Comparison of ENCODE assay signal across 8 cellular contexts in genomic region chr1:89719502-89720306, GRCh38.
A peak's percentile ranks its signal among the peaks of the same experiment; 100 is the strongest.
DNase-seq lines count a peak whose midpoint lies in the region; ATAC-seq and TF ChIP-seq lines count a peak whose summit lies in the region.

No MANE protein-coding gene starts in this region.

- ATAC-seq in GM19438 (IDR thresholded peaks at IDR 0.05; ENCODE audit: low read depth, unreplicated experiment) (peak; percentile 77), HG03378 (IDR thresholded peaks at IDR 0.05; ENCODE audit: unreplicated experiment) (peak; percentile 89)

- no peak overlapping the region for H4K12ac ChIP-seq in trophoblast cell (ENCODE audit: low read depth, low read length)

- no peak overlapping the region for H4K8ac ChIP-seq in mesendoderm (ENCODE audit: low read depth, low read length)
- H4K8ac ChIP-seq in trophoblast cell (ENCODE audit: low read depth, low read length): no peak overlapping the region

- H3K79me2 ChIP-seq in mesendoderm (ENCODE audit: control insufficient read depth, insufficient read depth, low read length): no peaks in the 10 kb centered on the region
- no peaks in the 10 kb centered on the region for H3K79me2 ChIP-seq in trophoblast cell (ENCODE audit: control insufficient read depth, insufficient read depth, low read length, poor library complexity)

- H3K56ac ChIP-seq in mesendoderm (ENCODE audit: low read length): no peak overlapping the region

- H3K18ac ChIP-seq in mesendoderm (ENCODE audit: low read length): no peak overlapping the region
- no peak overlapping the region for H3K18ac ChIP-seq in trophoblast cell (ENCODE audit: low read length)

- no peak overlapping the region for H3K4ac ChIP-seq in mesendoderm (ENCODE audit: low read depth, low read length)
- no peak overlapping the region for H3K4ac ChIP-seq in trophoblast cell (ENCODE audit: low read depth, low read length)

- H3K9ac ChIP-seq in mesendoderm (ENCODE audit: low read length) (no peak overlapping the region), trophoblast cell (ENCODE audit: low read length) (no peak overlapping the region)

- DNase-seq in EH (ENCODE audit: low read depth) (peak; percentile 68), RPMI8226 (peak; percentile 47), fibroblast of the aortic adventitia (ENCODE audit: low read depth) (peak; percentile 80), SW 1271 (lab: John Stamatoyannopoulos, UW) (no peak), mesendoderm (no peak), trophoblast cell (no peak)

- H4K91ac ChIP-seq in trophoblast cell (ENCODE audit: low read depth, low read length): no peak overlapping the region

- H2BK120ac ChIP-seq in mesendoderm (ENCODE audit: low read depth, low read length): no peak overlapping the region
- no peak overlapping the region for H2BK120ac ChIP-seq in trophoblast cell (ENCODE audit: insufficient read depth, low read length, poor library complexity)

- H2AK5ac ChIP-seq in mesendoderm (ENCODE audit: low read length) (no peak overlapping the region), trophoblast cell (ENCODE audit: low read length) (no peak overlapping the region)

- H3K36me3 ChIP-seq in mesendoderm (ENCODE audit: control insufficient read depth, insufficient read depth, low read length) (no peaks in the 10 kb centered on the region), trophoblast cell (ENCODE audit: control insufficient read depth in 1 of 2, insufficient read depth in 2 of 2, low read length in 2 of 2) (no peaks in the 10 kb centered on the region)

- H2BK12ac ChIP-seq in trophoblast cell (ENCODE audit: low read length): no peak overlapping the region

- H2BK15ac ChIP-seq in mesendoderm (replicated peaks; ENCODE audit: low read depth): no peak overlapping the region

- H3K4me3 ChIP-seq in fibroblast of the aortic adventitia (ENCODE audit: low read depth, low read length): no peak overlapping the region
- H3K4me3 ChIP-seq in mesendoderm (ENCODE audit: low read length): no peak overlapping the region
- H3K4me3 ChIP-seq in trophoblast cell (ENCODE audit: low read depth, low read length): no peak overlapping the region

- H3K27ac ChIP-seq in mesendoderm (ENCODE audit: low read depth, low read length): no peak overlapping the region
- H3K27ac ChIP-seq in trophoblast cell (ENCODE audit: low read depth, low read length): no peak overlapping the region

- H3K27me3 ChIP-seq in mesendoderm (ENCODE audit: insufficient read depth, low read length, poor library complexity) (no peaks in the 10 kb centered on the region), trophoblast cell (ENCODE audit: insufficient read depth, low read length) (no peaks in the 10 kb centered on the region)

- H3K9me3 ChIP-seq in trophoblast cell (ENCODE audit: insufficient read depth, low read depth, low read length): no peaks in the 10 kb centered on the region

- H2BK5ac ChIP-seq in mesendoderm (ENCODE audit: low read length) (no peak overlapping the region), trophoblast cell (ENCODE audit: low read depth, low read length, poor library complexity) (no peak overlapping the region)

- H2AFZ ChIP-seq in trophoblast cell (ENCODE audit: insufficient read depth, low read length, poor library complexity): no peak overlapping the region

- no peak overlapping the region for H3K14ac ChIP-seq in trophoblast cell (ENCODE audit: low read length)

- no peak overlapping the region for H4K5ac ChIP-seq in mesendoderm (ENCODE audit: low read length)

- H3K79me1 ChIP-seq in mesendoderm (ENCODE audit: low read length) (no peaks in the 10 kb centered on the region), trophoblast cell (ENCODE audit: low read length) (no peaks in the 10 kb centered on the region)

- H3K4me2 ChIP-seq in mesendoderm (ENCODE audit: low read length) (no peak overlapping the region), trophoblast cell (ENCODE audit: low read length) (no peak overlapping the region)

- no CpG with 5 or more reads among the region's 5 CpGs for WGBS in mesendoderm (ENCODE audit: extremely low coverage, insufficient coverage, low lambda C conversion rate)
- no CpG with 5 or more reads among the region's 5 CpGs for WGBS in trophoblast cell (ENCODE audit: extremely low coverage, insufficient coverage, insufficient read length)

- H3K23ac ChIP-seq in mesendoderm (ENCODE audit: low read length) (no peak overlapping the region), trophoblast cell (ENCODE audit: low read length) (no peak overlapping the region)

- no peak for TF ChIP-seq CTCF in fibroblast of the aortic adventitia (IDR thresholded peaks at IDR 0.05; ENCODE audit: insufficient read depth, low read length)

- no peaks in the 10 kb centered on the region for H3K4me1 ChIP-seq in mesendoderm (ENCODE audit: control insufficient read depth, low read depth, low read length)
- no peaks in the 10 kb centered on the region for H3K4me1 ChIP-seq in trophoblast cell (ENCODE audit: control insufficient read depth in 1 of 2, insufficient read depth in 2 of 2, low read length in 2 of 2)

Comparison
In these comparisons a context has a peak if more than half of its experiments do, and no peak if none do; other contexts are left out.
1. DNase-seq: peak in EH (single experiment), RPMI8226 (single experiment) and fibroblast of the aortic adventitia (single experiment); none in SW 1271 (0 of 2), mesendoderm (single experiment) and trophoblast cell (0 of 2).